ENCODE assay signal across 12 cellular contexts in genomic region chr9:81585191-81585763, GRCh38.
"Had no signal": no experiment of that assay in that cellular context is flagged by ENCODE, and none has a peak within 500 bp of the region (broad histone marks: within the 10 kb centered on the region; RNA-seq: fewer than 3 reads in every experiment).

No MANE protein-coding gene starts in this region.

- DNase-seq: activated CD4-positive, alpha-beta T cell treated with anti-CD3 and anti-CD28 coated beads, Interleukin-2, amount 10 ng/mL, durations not matched to agents 7 days and 5 days; activated CD4-positive, CD25-positive, alpha-beta regulatory T cell; activated naive CD4-positive, alpha-beta T cell treated with anti-CD3 and anti-CD28 coated beads, Interleukin-2, amount 10 ng/mL, durations not matched to agents 7 days and 5 days; activated T-cell treated with anti-CD3 and anti-CD28 coated beads for 4 hours; adrenal gland; dorsolateral prefrontal cortex; hypothalamus; pancreas; stomach; T-helper 2 cell had no signal

- H3K27ac Mint-ChIP-seq: activated CD4-positive, alpha-beta T cell treated with anti-CD3 and anti-CD28 coated beads, Interleukin-2, amount 10 ng/mL, durations not matched to agents 7 days and 5 days; activated naive CD4-positive, alpha-beta T cell treated with anti-CD3 and anti-CD28 coated beads, Interleukin-2, amount 10 ng/mL, durations not matched to agents 7 days and 5 days; activated T-helper 17 cell treated with anti-CD3 and anti-CD28 coated beads, Interleukin-2, amount 50 U/mL, for 72 hours had no signal

- H3K27me3 ChIP-seq: adrenal gland, dorsolateral prefrontal cortex, pancreas, stomach had no signal

- H3K27ac ChIP-seq: adrenal gland, dorsolateral prefrontal cortex, pancreas, stomach had no signal

- H3K27me3 Mint-ChIP-seq: activated CD4-positive, alpha-beta T cell treated with anti-CD3 and anti-CD28 coated beads, Interleukin-2, amount 10 ng/mL, durations not matched to agents 7 days and 5 days; activated naive CD4-positive, alpha-beta T cell treated with anti-CD3 and anti-CD28 coated beads, Interleukin-2, amount 10 ng/mL, durations not matched to agents 7 days and 5 days; activated T-helper 17 cell treated with anti-CD3 and anti-CD28 coated beads, Interleukin-2, amount 50 U/mL, for 72 hours; central memory CD8-positive, alpha-beta T cell had no signal

- ATAC-seq: activated T-helper 17 cell treated with anti-CD3 and anti-CD28 coated beads, Interleukin-2, amount 50 U/mL, for 72 hours; pancreas had no signal

- H3K36me3 Mint-ChIP-seq: activated naive CD4-positive, alpha-beta T cell treated with anti-CD3 and anti-CD28 coated beads, Interleukin-2, amount 10 ng/mL, durations not matched to agents 7 days and 5 days had no signal

- H3K4me3 ChIP-seq: adrenal gland, dorsolateral prefrontal cortex, pancreas, stomach had no signal

- H3K4me1 Mint-ChIP-seq: activated CD4-positive, alpha-beta T cell treated with anti-CD3 and anti-CD28 coated beads, Interleukin-2, amount 10 ng/mL, durations not matched to agents 7 days and 5 days; activated naive CD4-positive, alpha-beta T cell treated with anti-CD3 and anti-CD28 coated beads, Interleukin-2, amount 10 ng/mL, durations not matched to agents 7 days and 5 days; activated T-helper 17 cell treated with anti-CD3 and anti-CD28 coated beads, Interleukin-2, amount 50 U/mL, for 72 hours; central memory CD8-positive, alpha-beta T cell had no signal

- H3K9me3 ChIP-seq: adrenal gland, pancreas, stomach had no signal

- H3K9me3 Mint-ChIP-seq: activated CD4-positive, alpha-beta T cell treated with anti-CD3 and anti-CD28 coated beads, Interleukin-2, amount 10 ng/mL, durations not matched to agents 7 days and 5 days; activated T-helper 17 cell treated with anti-CD3 and anti-CD28 coated beads, Interleukin-2, amount 50 U/mL, for 72 hours had no signal

- H3K4me3 Mint-ChIP-seq: activated CD4-positive, alpha-beta T cell treated with anti-CD3 and anti-CD28 coated beads, Interleukin-2, amount 10 ng/mL, durations not matched to agents 7 days and 5 days; activated naive CD4-positive, alpha-beta T cell treated with anti-CD3 and anti-CD28 coated beads, Interleukin-2, amount 10 ng/mL, durations not matched to agents 7 days and 5 days; activated T-helper 17 cell treated with anti-CD3 and anti-CD28 coated beads, Interleukin-2, amount 50 U/mL, for 72 hours; central memory CD8-positive, alpha-beta T cell had no signal
